19 cellular contexts compared by ENCODE assay signal in genomic region chr1:170734412-170735175, GRCh38.
DNase-seq lines count a peak whose midpoint lies in the region; ATAC-seq and TF ChIP-seq lines count a peak whose summit lies in the region.
"Had no signal": no experiment of that assay in that cellular context is flagged by ENCODE, and none has a peak within 500 bp of the region (broad histone marks: within the 10 kb centered on the region; RNA-seq: fewer than 3 reads in every experiment).

No MANE protein-coding gene starts in this region.

- TF ChIP-seq CTCF in PC-3 (conservative IDR thresholded peaks at IDR 0.05; ENCODE audit: low read depth, low read length) (no peak), psoas muscle (IDR thresholded peaks at IDR 0.05) (no peak), coronary artery (IDR thresholded peaks at IDR 0.05) (no peak), breast epithelium (IDR thresholded peaks at IDR 0.05) (no peak), esophagus muscularis mucosa (IDR thresholded peaks at IDR 0.05) (no peak)

- H3K79me2 ChIP-seq in PC-3 (ENCODE audit: low read length): no peaks in the 10 kb centered on the region

- H3K9me2 ChIP-seq in PC-3 (replicated peaks; ENCODE audit: low read length): no peaks in the 10 kb centered on the region

- TF ChIP-seq POLR2A in breast epithelium (IDR thresholded peaks at IDR 0.05) (no peak), esophagus muscularis mucosa (IDR thresholded peaks at IDR 0.05; ENCODE audit: low read depth) (no peak)

- H3K36me3 ChIP-seq in PC-3 (ENCODE audit: low read depth, low read length) (no peaks in the 10 kb centered on the region), psoas muscle (ENCODE audit: insufficient read depth in 1 of 2, low read depth in 1 of 2) (peaks cover 0 to 12% of the 10 kb centered on the region in 2 donors), breast epithelium (no peaks in the 10 kb centered on the region), esophagus muscularis mucosa (peaks cover 0 to 9% (median 0%) of the 10 kb centered on the region in 4 donors)
- H3K36me3 ChIP-seq: colonic mucosa, SJSA1, suprapubic skin had no signal

- no peak overlapping the region for H3K4me2 ChIP-seq in PC-3 (ENCODE audit: low read length)

- H2AFZ ChIP-seq in PC-3 (ENCODE audit: low read length): no peak overlapping the region

- H3K4me3 ChIP-seq in PC-3 (ENCODE audit: low read length) (no peak overlapping the region), psoas muscle (peak overlapping the region; percentile 48), coronary artery (no peak overlapping the region), breast epithelium (no peak overlapping the region), esophagus muscularis mucosa (no peak overlapping the region)
- H3K4me3 ChIP-seq: colonic mucosa, SJSA1, suprapubic skin had no signal

- H3K4me1 ChIP-seq in PC-3 (ENCODE audit: insufficient read depth, low read length) (0 out of 2 replicates have a peak, but pooled peaks cover 4% of the 10 kb centered on the region), psoas muscle (peaks cover 56% of the 10 kb centered on the region), breast epithelium (no peaks in the 10 kb centered on the region), esophagus muscularis mucosa (peaks cover 0 to 13% (median 0%) of the 10 kb centered on the region in 4 donors)
- H3K4me1 ChIP-seq: colonic mucosa, SJSA1, suprapubic skin had no signal

- DNase-seq in EH (ENCODE audit: low read depth) (peak; percentile 81), PC-3 (peak; percentile 26), fibroblast of gingiva (ENCODE audit: low read depth) (peak; percentile 59), psoas muscle (no peak), coronary artery (ENCODE audit: low spot score) (no peak), breast epithelium (ENCODE audit: low spot score in 2 of 2) (no peak), glomerular visceral epithelial cell (ENCODE audit: extremely low spot score) (no peak), esophagus muscularis mucosa (ENCODE audit: extremely low spot score) (no peak)
- DNase-seq: activated CD8-positive, alpha-beta memory T cell treated with anti-CD3 and anti-CD28 coated beads, Interleukin-2, amount 10 ng/mL, durations not matched to agents 7 days and 5 days; activated effector memory CD4-positive, alpha-beta T cell treated with anti-CD3 and anti-CD28 coated beads, Interleukin-2, amount 50 U/mL, for 16 hours; colonic mucosa; NCI-H2081 treated with DMSO at 0.1 percent for 48 hours; NCI-H524 treated with DMSO at 0.1 percent for 48 hours; retina; stimulated activated CD4-positive, alpha-beta T cell treated with anti-CD3 and anti-CD28 coated beads, Interleukin-4, amount 100 ng/mL, for 1 hour; stimulated activated CD8-positive, alpha-beta memory T cell treated with anti-CD3 and anti-CD28 coated beads, Interleukin-4, amount 100 ng/mL, for 48 hours; T1000 had no signal

- H4K20me1 ChIP-seq in PC-3 (ENCODE audit: low read length): no peaks in the 10 kb centered on the region

- POLR2A ChIA-PET in PC-3 (lab: Charles Lee; ENCODE audit: unreplicated experiment): no interaction called here

- no peaks in the 10 kb centered on the region for H3K9me3 ChIP-seq in PC-3 (ENCODE audit: low read length)
- H3K9me3 ChIP-seq in psoas muscle: no peaks in the 10 kb centered on the region
- no peaks in the 10 kb centered on the region for H3K9me3 ChIP-seq in breast epithelium
- H3K9me3 ChIP-seq in esophagus muscularis mucosa: no peaks in the 10 kb centered on the region
- H3K9me3 ChIP-seq: colonic mucosa, SJSA1, suprapubic skin had no signal

- TF ChIP-seq EP300 in esophagus muscularis mucosa (IDR thresholded peaks at IDR 0.05): no peak

- H3K27me3 ChIP-seq in PC-3 (ENCODE audit: low read length): no peaks in the 10 kb centered on the region
- no peaks in the 10 kb centered on the region for H3K27me3 ChIP-seq in psoas muscle (ENCODE audit: insufficient read depth in 3 of 3, low read length in 2 of 3)
- H3K27me3 ChIP-seq in breast epithelium: no peaks in the 10 kb centered on the region
- H3K27me3 ChIP-seq in esophagus muscularis mucosa: peaks cover 0 to 7% (median 0%) of the 10 kb centered on the region in 4 donors
- H3K27me3 ChIP-seq: colonic mucosa, SJSA1, suprapubic skin had no signal

- WGBS in psoas muscle, 3 donors: 17 to 28% (median 21%) methylated on average over 2 of the region's 2 CpGs
- WGBS in esophagus muscularis mucosa: 65% methylated on average over 2 of the region's 2 CpGs

- CTCF ChIA-PET in PC-3 (lab: Charles Lee): no interaction called here

- no TSS peak for BruUV-seq in PC-3 (replicated peaks; lab: Mats Ljungman, UMichigan)

- intact Hi-C loops in PC-3 (cut with micrococcal nuclease) (no loop called here), psoas muscle (cut with DNase I) (loop anchor here (5.0 to 10.0 kb wide), 3 partner anchors 42 to 200 kb away; partner anchors contain the start of gene GORAB (in 1 of the 2)), breast epithelium (cut with DNase I; ENCODE audit: low total_unique reads) (no loop called here), esophagus muscularis mucosa (cut with DNase I) (no loop called here)

- no peak overlapping the region for H3K27ac ChIP-seq in PC-3 (ENCODE audit: low read length)
- peak overlapping the region; percentile 97 for H3K27ac ChIP-seq in psoas muscle
- no peak overlapping the region for H3K27ac ChIP-seq in coronary artery
- H3K27ac ChIP-seq in breast epithelium: no peak overlapping the region
- H3K27ac ChIP-seq in esophagus muscularis mucosa (replicated peaks in 1 of 4): no peak overlapping the region
- H3K27ac ChIP-seq: colonic mucosa, SJSA1, suprapubic skin had no signal

- ATAC-seq in PC-3 (no peak), psoas muscle (peak; percentile 46 to 73 (median 64))
- ATAC-seq: activated CD8-positive, alpha-beta memory T cell treated with anti-CD3 and anti-CD28 coated beads, Interleukin-2, amount 10 ng/mL, durations not matched to agents 7 days and 5 days had no signal

- H3F3A ChIP-seq in PC-3 (ENCODE audit: low read length, unreplicated experiment): no peaks in the 10 kb centered on the region

- H3K9ac ChIP-seq in PC-3 (ENCODE audit: low read length): no peak overlapping the region

Comparison
In these comparisons a context has a peak if more than half of its experiments do, and no peak if none do; other contexts are left out.
1. DNase-seq: peak in EH (single experiment), PC-3 (single experiment) and fibroblast of gingiva (single experiment); none in psoas muscle (0 of 2), coronary artery (single experiment), breast epithelium (0 of 2), glomerular visceral epithelial cell (single experiment) and esophagus muscularis mucosa (single experiment).
2. intact Hi-C loops: an anchor here in psoas muscle (5.0 to 10.0 kb wide); none called in PC-3, breast epithelium and esophagus muscularis mucosa.